Comparison of ENCODE assay signal across 8 cellular contexts in the genomic region with DNA sequence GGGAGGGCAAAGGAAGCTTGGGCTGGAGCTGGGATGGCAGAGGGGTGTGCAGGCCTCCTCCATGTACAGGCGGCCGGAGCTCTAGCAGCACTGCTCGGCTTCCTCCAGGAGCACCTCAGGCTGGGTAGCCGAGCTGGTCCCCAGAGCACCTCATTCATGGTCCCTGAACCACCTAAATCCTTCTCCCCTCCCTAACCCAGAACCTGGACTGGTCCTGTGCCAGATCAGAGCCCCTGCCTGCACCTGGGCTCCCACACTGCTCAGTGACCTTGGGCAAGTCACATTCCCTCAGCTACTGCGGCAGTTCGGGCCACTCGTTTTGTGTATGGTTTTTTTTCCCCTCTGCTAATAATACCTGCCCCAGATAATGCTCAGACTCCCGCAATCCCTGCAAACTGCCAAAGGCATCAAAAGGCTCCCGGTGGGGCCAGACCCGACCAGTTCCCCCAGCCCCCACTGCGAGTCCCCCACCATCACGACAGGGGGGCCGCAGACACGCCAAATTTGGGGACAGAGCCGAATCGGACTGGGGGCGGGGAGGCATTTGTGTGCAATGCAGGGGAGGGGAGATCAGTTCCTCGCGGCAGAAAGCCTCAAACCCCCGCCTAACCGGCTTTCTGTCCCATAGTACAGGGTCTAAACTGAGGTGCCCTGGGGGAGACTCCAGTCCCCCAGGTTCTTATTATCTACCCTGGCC. TPM values are rescaled to one million over a fixed set of nuclear protein-coding genes. Genes with fewer than 3 reads are reported as not detected.
DNase-seq lines count a peak whose midpoint lies in the region; ATAC-seq and TF ChIP-seq lines count a peak whose summit lies in the region.

No MANE protein-coding gene starts in this region.

- peak overlapping the region; percentile 91 for H3K4me3 ChIP-seq in BJ (ENCODE audit: low read depth, low read length)

- no peaks in the 10 kb centered on the region for H3K36me3 Mint-ChIP-seq in IgD-negative memory B cell
- peaks cover 4% of the 10 kb centered on the region for H3K36me3 Mint-ChIP-seq in central memory CD8-positive, alpha-beta T cell (ENCODE audit: insufficient read depth)
- peaks cover 0 to 2% (median 0%) of the 10 kb centered on the region in 3 donors for H3K36me3 Mint-ChIP-seq in naive thymus-derived CD8-positive, alpha-beta T cell

- H3K36me3 ChIP-seq in BJ (ENCODE audit: control insufficient read depth, insufficient read depth, low read length): no peaks in the 10 kb centered on the region

- CTCF ChIA-PET in BJ (lab: Yijun Ruan, JAX): interaction anchor here (1.0 to 19.9 kb wide), 4 partner anchors 13 to 54 kb away, joined by 3 to 622 read pairs (median 3); a partner anchor contains a TSS

- POLR2A ChIA-PET in BJ (lab: Charles Lee): no interaction called here
- POLR2A ChIA-PET in naive thymus-derived CD8-positive, alpha-beta T cell (lab: Charles Lee): interaction anchor here (0.5 to 2.5 kb wide), 5 partner anchors 27 to 48 kb away, joined by 3 to 12 read pairs (median 6); no protein-coding TSS in a partner anchor

- H3K27me3 Mint-ChIP-seq in IgD-negative memory B cell: peaks cover 1% of the 10 kb centered on the region
- H3K27me3 Mint-ChIP-seq in central memory CD8-positive, alpha-beta T cell: no peaks in the 10 kb centered on the region
- H3K27me3 Mint-ChIP-seq in naive thymus-derived CD8-positive, alpha-beta T cell: no peaks in the 10 kb centered on the region

- no peak for DNase-seq in BJ (ENCODE audit: low read depth)
- DNase-seq in central memory CD8-positive, alpha-beta T cell (ENCODE audit: low spot score in 2 of 2): no peak
- DNase-seq in naive thymus-derived CD8-positive, alpha-beta T cell: peak in 1 of 10 donors; percentile 6

- H3K27me3 ChIP-seq in BJ (ENCODE audit: control insufficient read depth, insufficient read depth, low read length): no peaks in the 10 kb centered on the region

- peaks cover 54 to 64% (median 54%) of the 10 kb centered on the region in 3 donors for H3K4me1 Mint-ChIP-seq in IgD-negative memory B cell
- peaks cover 66% of the 10 kb centered on the region for H3K4me1 Mint-ChIP-seq in central memory CD8-positive, alpha-beta T cell
- peaks cover 16 to 66% (median 46%) of the 10 kb centered on the region in 4 donors for H3K4me1 Mint-ChIP-seq in naive thymus-derived CD8-positive, alpha-beta T cell

- H3K9me3 Mint-ChIP-seq in IgD-negative memory B cell: no peaks in the 10 kb centered on the region
- H3K9me3 Mint-ChIP-seq in central memory CD8-positive, alpha-beta T cell: no peaks in the 10 kb centered on the region
- no peaks in the 10 kb centered on the region for H3K9me3 Mint-ChIP-seq in naive thymus-derived CD8-positive, alpha-beta T cell

- TF ChIP-seq CTCF in BJ (IDR thresholded peaks at IDR 0.05; ENCODE audit: insufficient read depth, low read depth, low read length): no peak

- H3K27ac Mint-ChIP-seq in IgD-negative memory B cell: peak overlapping the region; percentile 75 to 92 (median 92)
- H3K27ac Mint-ChIP-seq in central memory CD8-positive, alpha-beta T cell (ENCODE audit: low read depth): no peak overlapping the region
- peak overlapping the region in 6 of 10 donors; percentile 1 to 81 (median 58) for H3K27ac Mint-ChIP-seq in naive thymus-derived CD8-positive, alpha-beta T cell

- H3K4me3 Mint-ChIP-seq in IgD-negative memory B cell: peak overlapping the region; percentile 85 to 98 (median 91)
- H3K4me3 Mint-ChIP-seq in central memory CD8-positive, alpha-beta T cell: peak overlapping the region; percentile 83
- H3K4me3 Mint-ChIP-seq in naive thymus-derived CD8-positive, alpha-beta T cell: peak overlapping the region; percentile 33 to 82 (median 60)

- no peak for ATAC-seq in central memory CD8-positive, alpha-beta T cell (replicated peaks; ENCODE audit: extremely low read depth, poor library complexity, severe bottlenecking)
- ATAC-seq in naive thymus-derived CD8-positive, alpha-beta T cell: no peak
- ATAC-seq in HG02938 (IDR thresholded peaks at IDR 0.05; ENCODE audit: unreplicated experiment): no peak
- no peak for ATAC-seq in GM21423 (IDR thresholded peaks at IDR 0.05; ENCODE audit: unreplicated experiment)
- ATAC-seq in GM21576 (IDR thresholded peaks at IDR 0.05; ENCODE audit: unreplicated experiment): no peak
- no peak for ATAC-seq in GM18873 (IDR thresholded peaks at IDR 0.05; ENCODE audit: low FRiP score, unreplicated experiment)

RNA-seq across cellular contexts. Expression of a gene that starts 1.3 kb away (rescaled TPM):
- 14.1 and 22.7 TPM in 2 replicates for polyA plus RNA-seq in BJ (2011; rRNA removed)
- polyA minus RNA-seq in BJ (2011; rRNA and poly(A)+ RNA removed): 11.6 and 21.5 TPM in 2 replicates
- 5.0 TPM for polyA plus RNA-seq in IgD-negative memory B cell
- total RNA-seq in naive thymus-derived CD8-positive, alpha-beta T cell: 1 to 10 TPM; 3.2 TPM
- polyA plus RNA-seq in naive thymus-derived CD8-positive, alpha-beta T cell: 1 to 10 TPM in 1 of 3 donors, under 1 TPM in 2; 0.09 to 1.7 (median 0.20) TPM

RNA-seq across cellular contexts. Expression of a gene that starts 28.5 kb away (rescaled TPM):
- polyA plus RNA-seq in BJ (2011; rRNA removed) (69.4 and 87.3 TPM in 2 replicates), IgD-negative memory B cell (123 TPM)
- 43.8 and 81.0 TPM in 2 replicates for polyA minus RNA-seq in BJ (2011; rRNA and poly(A)+ RNA removed)
- total RNA-seq in naive thymus-derived CD8-positive, alpha-beta T cell: 10 to 100 TPM; 49.0 to 54.1 TPM
- polyA plus RNA-seq in naive thymus-derived CD8-positive, alpha-beta T cell: 100 to 1,000 TPM; 113 to 151 (median 150) TPM
